ENCODE assay signal across 16 cellular contexts in the genomic region with DNA sequence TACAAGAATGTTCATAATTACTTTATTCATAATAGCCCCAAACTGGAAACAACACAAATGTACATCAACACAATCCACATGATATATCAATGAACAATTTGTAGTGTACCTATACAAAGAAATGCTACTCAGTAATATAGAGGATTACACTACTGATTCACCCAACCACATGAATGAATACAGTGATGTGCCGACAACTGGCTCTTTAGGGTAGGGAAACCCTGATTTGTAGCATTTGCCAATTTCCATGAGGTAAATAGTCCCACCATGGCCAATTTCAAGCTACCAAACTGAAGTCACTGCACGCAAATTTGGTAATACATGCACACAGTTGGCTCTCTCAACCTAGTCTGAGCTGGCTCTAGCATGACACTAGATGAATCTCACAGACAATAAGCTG.
A peak's percentile ranks its signal among the peaks of the same experiment; 100 is the strongest.
DNase-seq lines count a peak whose midpoint lies in the region; ATAC-seq, FAIRE-seq and TF ChIP-seq lines count a peak whose summit lies in the region.
"Had no signal": no experiment of that assay in that cellular context is flagged by ENCODE, and none has a peak within 500 bp of the region (broad histone marks: within the 10 kb centered on the region; RNA-seq: fewer than 3 reads in every experiment).

No MANE protein-coding gene starts in this region.

- no peak overlapping the region for H4K91ac ChIP-seq in mesenchymal stem cell (ENCODE audit: low read length)

- H3K4me1 ChIP-seq in A549 (peaks cover 14% of the 10 kb centered on the region), mesenchymal stem cell (ENCODE audit: control insufficient read depth, insufficient read depth, low read depth, low read length) (no peaks in the 10 kb centered on the region), GM23248 (ENCODE audit: insufficient read depth) (peaks cover 21% of the 10 kb centered on the region)

- H3K27ac ChIP-seq in A549, result 0 out of 6 replicates have a peak overlapping the region, but pooled peaks of 1 of the 2 experiments have one; percentile 13
- H3K27ac ChIP-seq in CD4-positive, alpha-beta T cell (ENCODE audit: low read depth, low read length), result no peak overlapping the region
- no peak overlapping the region for H3K27ac ChIP-seq in mesenchymal stem cell (ENCODE audit: low read length, poor library complexity, severe bottlenecking)
- H3K27ac ChIP-seq in GM23248, result no peak overlapping the region
- H3K27ac ChIP-seq: SJSA1 had no signal

- ATAC-seq in A549, result no peak
- no peak for ATAC-seq in CD4-positive, alpha-beta T cell (ENCODE audit: poor library complexity)
- no peak for ATAC-seq in T-cell (replicated peaks in 1 of 4)
- no peak for ATAC-seq in HG03457 (IDR thresholded peaks at IDR 0.05; ENCODE audit: unreplicated experiment)

- no peaks in the 10 kb centered on the region for H3K27me3 Mint-ChIP-seq in CD4-positive, alpha-beta T cell
- H3K27me3 Mint-ChIP-seq in T-cell, result no peaks in the 10 kb centered on the region

- H3K4me3 ChIP-seq in A549 (no peak overlapping the region), mesenchymal stem cell (ENCODE audit: insufficient read depth in 1 of 2, low read depth in 1 of 2, low read length in 2 of 2) (no peak overlapping the region), GM23248 (no peak overlapping the region)
- H3K4me3 ChIP-seq: SJSA1 had no signal

- no peak overlapping the region for H3K14ac ChIP-seq in mesenchymal stem cell (ENCODE audit: low read length in 2 of 2)

- H4K20me1 ChIP-seq in GM23248 (ENCODE audit: insufficient read depth), result no peaks in the 10 kb centered on the region

- no peak overlapping the region for H3K23ac ChIP-seq in mesenchymal stem cell (ENCODE audit: low read length in 2 of 2)

- H3K9me3 ChIP-seq in A549, result no peaks in the 10 kb centered on the region
- no peaks in the 10 kb centered on the region for H3K9me3 ChIP-seq in CD4-positive, alpha-beta T cell (ENCODE audit: control insufficient read depth, low read length)
- H3K9me3 ChIP-seq in mesenchymal stem cell (ENCODE audit: control insufficient read depth, low read length), result no peaks in the 10 kb centered on the region
- H3K9me3 ChIP-seq in GM23248 (ENCODE audit: low read depth), result no peaks in the 10 kb centered on the region
- H3K9me3 ChIP-seq: BE2C, SJSA1 had no signal

- no peak overlapping the region for H2BK15ac ChIP-seq in mesenchymal stem cell (ENCODE audit: low read depth, poor library complexity, severe bottlenecking)

- POLR2A ChIA-PET in A549 (lab: Yijun Ruan, JAX), result no interaction called here
- POLR2A ChIA-PET in CD4-positive, alpha-beta T cell (lab: Charles Lee), result no interaction called here
- POLR2A ChIA-PET in T-cell (lab: Charles Lee), result no interaction called here

- no peak for TF ChIP-seq EP300 in A549 (IDR thresholded peaks at IDR 0.05)

- intact Hi-C loops in CD4-positive, alpha-beta T cell (cut with DNase I, micrococcal nuclease), result loop anchor here in 1 of 2 experiments (10.0 kb wide), 1 partner anchor 333 kb away; a partner anchor contains a TSS

- no peak overlapping the region for H2BK120ac ChIP-seq in mesenchymal stem cell (ENCODE audit: low read depth, low read length)

- peak overlapping the region; percentile 28 to 41 for H3K18ac ChIP-seq in mesenchymal stem cell (ENCODE audit: low read depth in 1 of 2, low read length in 2 of 2)

- no peaks in the 10 kb centered on the region for H3K9me2 ChIP-seq in GM23248 (ENCODE audit: insufficient read depth)

- in situ Hi-C loops in GM23248 (cut with MboI), result no loop called here

- FAIRE-seq in A549 (lab: Jason Lieb, UNC), result peak; percentile 43

- DNase-seq in A549 (ENCODE audit: low read depth in 1 of 2, low spot score in 1 of 2) (no peak), T-cell (no peak), mesenchymal stem cell (no peak), GM23248 (no peak), RKO (ENCODE audit: low spot score) (no peak)
- DNase-seq in CD4-positive, alpha-beta T cell, result no peak
- no peak for DNase-seq in activated effector memory CD4-positive, alpha-beta T cell treated with Interleukin-2 at 50 U/mL for 16 hours
- DNase-seq: BE2C, EL, H7, NCI-H1417 treated with DMSO at 0.1 percent for 48 hours, NCI-H2029 treated with DMSO at 0.1 percent for 48 hours, NCI-H524, RPMI8226 had no signal

- H3K4me2 ChIP-seq in A549, result no peak overlapping the region
- no peak overlapping the region for H3K4me2 ChIP-seq in mesenchymal stem cell (ENCODE audit: low read length, poor library complexity, severe bottlenecking)
- H3K4me2 ChIP-seq in GM23248 (ENCODE audit: unreplicated experiment), result no peak overlapping the region

- 95% methylated on average over 2 of the region's 2 CpGs for WGBS in A549 (ENCODE audit: missing lambda C conversion rate)
- 94% methylated on average over 2 of the region's 2 CpGs for WGBS in mesenchymal stem cell
- WGBS in GM23248 (ENCODE audit: low coverage in 1 of 2, low lambda C conversion rate in 2 of 2, missing lambda C conversion rate in 2 of 2), 2 experiments, result 94 to 100% methylated on average over 2 of the region's 2 CpGs

- H3K4ac ChIP-seq in mesenchymal stem cell (ENCODE audit: low read depth in 1 of 2, low read length in 2 of 2), result no peak overlapping the region

- no peaks in the 10 kb centered on the region for H3K36me3 Mint-ChIP-seq in CD4-positive, alpha-beta T cell (ENCODE audit: low read depth)
- H3K36me3 Mint-ChIP-seq in T-cell, result no peaks in the 10 kb centered on the region

- no peaks in the 10 kb centered on the region for H3K36me3 ChIP-seq in mesenchymal stem cell (ENCODE audit: control insufficient read depth in 1 of 2, insufficient read depth in 2 of 2, low read depth in 1 of 2, low read length in 2 of 2)
- no peaks in the 10 kb centered on the region for H3K36me3 ChIP-seq in GM23248 (ENCODE audit: low read depth)
- H3K36me3 ChIP-seq: BE2C, SJSA1 had no signal

- H3K9me3 Mint-ChIP-seq in CD4-positive, alpha-beta T cell, result no peaks in the 10 kb centered on the region
- no peaks in the 10 kb centered on the region for H3K9me3 Mint-ChIP-seq in T-cell

- H2BK5ac ChIP-seq in mesenchymal stem cell (ENCODE audit: low read depth, low read length, poor library complexity, severe bottlenecking), result no peak overlapping the region

- peaks cover 18% of the 10 kb centered on the region for H3K4me1 Mint-ChIP-seq in CD4-positive, alpha-beta T cell (ENCODE audit: low read depth)
- H3K4me1 Mint-ChIP-seq in T-cell, result peaks cover 6 to 17% (median 16%) of the 10 kb centered on the region in 3 donors

- H3K9ac ChIP-seq in mesenchymal stem cell (ENCODE audit: low read length) (no peak overlapping the region), GM23248 (no peak overlapping the region)

- no peaks in the 10 kb centered on the region for H3K27me3 ChIP-seq in CD4-positive, alpha-beta T cell (ENCODE audit: control insufficient read depth, insufficient read depth, low read length)
- H3K27me3 ChIP-seq in mesenchymal stem cell (ENCODE audit: control insufficient read depth in 1 of 2, insufficient read depth in 1 of 2, low read length in 2 of 2) (no peaks in the 10 kb centered on the region), GM23248 (replicated peaks; ENCODE audit: insufficient read depth) (no peaks in the 10 kb centered on the region)
- H3K27me3 ChIP-seq: BE2C, SJSA1 had no signal

- no peak for TF ChIP-seq POLR2A in A549 (IDR thresholded peaks at IDR 0.05; ENCODE audit: low read length)

- peak overlapping the region; percentile 53 for H3K27ac Mint-ChIP-seq in CD4-positive, alpha-beta T cell
- H3K27ac Mint-ChIP-seq in T-cell, result peak overlapping the region; percentile 55 to 81

- no peaks in the 10 kb centered on the region for H3K79me1 ChIP-seq in mesenchymal stem cell (replicated peaks; ENCODE audit: low read length, poor library complexity, severe bottlenecking)

- H3F3A ChIP-seq in GM23248 (ENCODE audit: insufficient read depth), result peaks cover 21% of the 10 kb centered on the region

- no peak for TF ChIP-seq RAD21 in A549 (conservative IDR thresholded peaks at IDR 0.05 in 1 of 2, IDR thresholded peaks at IDR 0.05 in 1 of 2)

- no peaks in the 10 kb centered on the region for H3K79me2 ChIP-seq in GM23248 (ENCODE audit: insufficient read depth)

- H2AK5ac ChIP-seq in mesenchymal stem cell (ENCODE audit: low read length, severe bottlenecking), result peak overlapping the region; percentile 33

- H3K4me3 Mint-ChIP-seq in CD4-positive, alpha-beta T cell, result peak overlapping the region; percentile 73
- peak overlapping the region in 2 of 3 donors; percentile 42 to 46 for H3K4me3 Mint-ChIP-seq in T-cell

- TF ChIP-seq CTCF in A549 (IDR thresholded peaks at IDR 0.05), result no peak
- no peak for TF ChIP-seq CTCF in CD4-positive, alpha-beta T cell (IDR thresholded peaks at IDR 0.05)

- CTCF ChIA-PET in A549 (lab: Yijun Ruan, JAX) (no interaction called here), T-cell (lab: Charles Lee) (no interaction called here)
- CTCF ChIA-PET in CD4-positive, alpha-beta T cell (lab: Charles Lee), result no interaction called here

- peak overlapping the region in 1 of 2 experiments; percentile 21 for H2BK12ac ChIP-seq in mesenchymal stem cell (ENCODE audit: low read length in 2 of 2)

- H4K8ac ChIP-seq in mesenchymal stem cell (ENCODE audit: low read length), result no peak overlapping the region

- H2AFZ ChIP-seq in mesenchymal stem cell (ENCODE audit: low read depth, low read length) (no peak overlapping the region), GM23248 (no peak overlapping the region)

TF ChIP-seq in A549, 52 proteins besides CTCF, POLR2A, EP300 and RAD21 (continues in another document):
- TF ChIP-seq, protein P1, sequence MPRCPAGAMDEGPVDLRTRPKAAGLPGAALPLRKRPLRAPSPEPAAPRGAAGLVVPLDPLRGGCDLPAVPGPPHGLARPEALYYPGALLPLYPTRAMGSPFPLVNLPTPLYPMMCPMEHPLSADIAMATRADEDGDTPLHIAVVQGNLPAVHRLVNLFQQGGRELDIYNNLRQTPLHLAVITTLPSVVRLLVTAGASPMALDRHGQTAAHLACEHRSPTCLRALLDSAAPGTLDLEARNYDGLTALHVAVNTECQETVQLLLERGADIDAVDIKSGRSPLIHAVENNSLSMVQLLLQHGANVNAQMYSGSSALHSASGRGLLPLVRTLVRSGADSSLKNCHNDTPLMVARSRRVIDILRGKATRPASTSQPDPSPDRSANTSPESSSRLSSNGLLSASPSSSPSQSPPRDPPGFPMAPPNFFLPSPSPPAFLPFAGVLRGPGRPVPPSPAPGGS (IDR thresholded peaks at IDR 0.05), result no peak
- TF ChIP-seq CEBPB (IDR thresholded peaks at IDR 0.05) (no peak), MYC (IDR thresholded peaks at IDR 0.05; ENCODE audit: borderline replicate concordance, low read length) (no peak), NR3C1 (IDR thresholded peaks at IDR 0.05) (no peak), ZNF302 (CRISPR knock-in tag; IDR thresholded peaks at IDR 0.05) (no peak), MAFK (IDR thresholded peaks at IDR 0.05; ENCODE audit: partially characterized antibody) (no peak)
- TF ChIP-seq, protein P2, sequence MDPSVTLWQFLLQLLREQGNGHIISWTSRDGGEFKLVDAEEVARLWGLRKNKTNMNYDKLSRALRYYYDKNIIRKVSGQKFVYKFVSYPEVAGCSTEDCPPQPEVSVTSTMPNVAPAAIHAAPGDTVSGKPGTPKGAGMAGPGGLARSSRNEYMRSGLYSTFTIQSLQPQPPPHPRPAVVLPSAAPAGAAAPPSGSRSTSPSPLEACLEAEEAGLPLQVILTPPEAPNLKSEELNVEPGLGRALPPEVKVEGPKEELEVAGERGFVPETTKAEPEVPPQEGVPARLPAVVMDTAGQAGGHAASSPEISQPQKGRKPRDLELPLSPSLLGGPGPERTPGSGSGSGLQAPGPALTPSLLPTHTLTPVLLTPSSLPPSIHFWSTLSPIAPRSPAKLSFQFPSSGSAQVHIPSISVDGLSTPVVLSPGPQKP (IDR thresholded peaks at IDR 0.05; ENCODE audit: low read depth, low read length), result no peak
